ENCODE assay signal across 9 cellular contexts in the genomic region with DNA sequence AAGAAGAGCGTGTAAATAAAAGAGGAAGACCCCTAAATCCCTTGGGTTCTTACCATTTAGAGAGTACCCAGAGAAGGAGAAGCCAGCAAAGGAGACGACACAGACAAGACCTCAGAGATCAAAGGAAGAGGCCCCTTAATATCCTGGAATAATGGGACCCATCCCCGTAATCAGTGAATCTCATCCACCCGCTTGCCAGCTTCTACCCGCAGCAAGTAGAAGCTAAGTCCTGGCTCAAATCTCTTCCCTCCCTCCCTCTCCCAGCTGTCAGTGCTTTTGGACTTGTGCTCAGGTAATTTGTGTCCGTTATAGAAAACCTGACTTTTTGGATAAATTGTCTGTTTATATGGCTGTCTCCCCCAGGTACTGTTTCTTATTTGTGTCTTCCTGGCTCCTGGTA. TPM values are rescaled to one million over a fixed set of nuclear protein-coding genes. Genes with fewer than 3 reads are reported as not detected.
DNase-seq lines count a peak whose midpoint lies in the region; ATAC-seq and TF ChIP-seq lines count a peak whose summit lies in the region.
"Had no signal": no experiment of that assay in that cellular context is flagged by ENCODE, and none has a peak within 500 bp of the region (broad histone marks: within the 10 kb centered on the region; RNA-seq: fewer than 3 reads in every experiment).

No MANE protein-coding gene starts in this region.

- peak overlapping the region; percentile 91 for H3K4me3 Mint-ChIP-seq in stimulated activated naive CD8-positive, alpha-beta T cell treated with anti-CD3 and anti-CD28 coated beads, Interleukin-15, Interleukin-2, amounts not matched to agents 100 ng/mL and 50 ng/mL, for 24 hours
- peak overlapping the region in 9 of 10 donors; percentile 6 to 99 (median 92) for H3K4me3 Mint-ChIP-seq in naive thymus-derived CD8-positive, alpha-beta T cell

- H3K9me3 ChIP-seq in ascending aorta = no peaks in the 10 kb centered on the region
- H3K9me3 ChIP-seq in aorta (ENCODE audit: control insufficient read depth, low read length) = no peaks in the 10 kb centered on the region

- peak overlapping the region; percentile 96 to 100 for H3K27ac ChIP-seq in ascending aorta
- H3K27ac ChIP-seq in aorta (ENCODE audit: low read depth in 1 of 2, low read length in 2 of 2) = peak overlapping the region; percentile 32 to 59

- POLR2A ChIA-PET in naive thymus-derived CD8-positive, alpha-beta T cell (lab: Charles Lee) = interaction anchor here (1.7 kb wide), 1 partner anchor 27 kb away, joined by 3 read pairs; no protein-coding TSS in a partner anchor

- H3K27me3 Mint-ChIP-seq in stimulated activated naive CD8-positive, alpha-beta T cell treated with anti-CD3 and anti-CD28 coated beads, Interleukin-15, Interleukin-2, amounts not matched to agents 100 ng/mL and 50 ng/mL, for 24 hours = no peaks in the 10 kb centered on the region
- no peaks in the 10 kb centered on the region for H3K27me3 Mint-ChIP-seq in naive thymus-derived CD8-positive, alpha-beta T cell

- intact Hi-C loops in ascending aorta (cut with DNase I) = loop anchor here (5.0 kb wide), 5 partner anchors 100 to 1290 kb away; a partner anchor contains a TSS
- intact Hi-C loops in aorta (cut with DNase I) = loop anchor here in 1 of 2 donors (5.0 to 10.0 kb wide), 2 partner anchors 35 to 1302 kb away; a partner anchor contains a TSS

- peak overlapping the region; percentile 98 for H3K27ac Mint-ChIP-seq in stimulated activated naive CD8-positive, alpha-beta T cell treated with anti-CD3 and anti-CD28 coated beads, Interleukin-15, Interleukin-2, amounts not matched to agents 100 ng/mL and 50 ng/mL, for 24 hours
- H3K27ac Mint-ChIP-seq in naive thymus-derived CD8-positive, alpha-beta T cell = peak overlapping the region; percentile 79 to 100 (median 98)

- peak overlapping the region; percentile 80 to 93 for H3K4me3 ChIP-seq in ascending aorta
- no peak overlapping the region for H3K4me3 ChIP-seq in aorta (ENCODE audit: low read length in 2 of 2)

- H3K4me1 Mint-ChIP-seq in stimulated activated naive CD8-positive, alpha-beta T cell treated with anti-CD3 and anti-CD28 coated beads, Interleukin-15, Interleukin-2, amounts not matched to agents 100 ng/mL and 50 ng/mL, for 24 hours (ENCODE audit: low read depth) = peaks cover 81% of the 10 kb centered on the region
- peaks cover 48 to 75% (median 70%) of the 10 kb centered on the region in 4 donors for H3K4me1 Mint-ChIP-seq in naive thymus-derived CD8-positive, alpha-beta T cell

- no peak for DNase-seq in stimulated activated naive CD8-positive, alpha-beta T cell treated with anti-CD3 and anti-CD28 coated beads, Interleukin-15, Interleukin-2, amounts not matched to agents 100 U/mL and 50 U/mL, for 24 hours
- DNase-seq in ascending aorta (ENCODE audit: low spot score in 2 of 2) = peak in 1 of 2 donors; percentile 38
- DNase-seq in naive thymus-derived CD8-positive, alpha-beta T cell = no peak
- no peak for DNase-seq in aorta
- DNase-seq in SKM-1 treated with dmso at 0.1 percent for 144 hours (lab: John Stamatoyannopoulos, UW; ENCODE audit: unreplicated experiment) = no peak
- DNase-seq in activated effector memory CD4-positive, alpha-beta T cell treated with Interleukin-2 at 50 U/mL for 16 hours = no peak
- DNase-seq: stimulated activated CD4-positive, alpha-beta T cell treated with anti-CD3 and anti-CD28 coated beads, Interleukin-1b, Interleukin-23, amount 100 ng/mL, for 48 hours had no signal

- H3K4me1 ChIP-seq in ascending aorta (peaks cover 17 to 64% of the 10 kb centered on the region in 2 donors), aorta (ENCODE audit: control insufficient read depth in 1 of 2, insufficient read depth in 2 of 2, low read length in 2 of 2) (peaks cover 4 to 30% of the 10 kb centered on the region in 2 donors)

- H3K36me3 ChIP-seq in ascending aorta = no peaks in the 10 kb centered on the region
- H3K36me3 ChIP-seq in aorta (ENCODE audit: control insufficient read depth in 1 of 2, insufficient read depth in 2 of 2, low read length in 1 of 2) = no peaks in the 10 kb centered on the region

- no peak for TF ChIP-seq CTCF in ascending aorta (IDR thresholded peaks at IDR 0.05)

- 91% methylated on average over 6 of the region's 6 CpGs for WGBS in aorta, 2 donors

- no peaks in the 10 kb centered on the region for H3K27me3 ChIP-seq in ascending aorta
- no peaks in the 10 kb centered on the region for H3K27me3 ChIP-seq in aorta (ENCODE audit: control insufficient read depth in 1 of 2, insufficient read depth in 2 of 2, low read length in 1 of 2)

- H3K36me3 Mint-ChIP-seq in stimulated activated naive CD8-positive, alpha-beta T cell treated with anti-CD3 and anti-CD28 coated beads, Interleukin-15, Interleukin-2, amounts not matched to agents 100 ng/mL and 50 ng/mL, for 24 hours (ENCODE audit: low read depth) = peaks cover 52% of the 10 kb centered on the region
- H3K36me3 Mint-ChIP-seq in naive thymus-derived CD8-positive, alpha-beta T cell = peaks cover 0 to 2% (median 0%) of the 10 kb centered on the region in 3 donors

- no peak for ATAC-seq in stimulated activated naive CD8-positive, alpha-beta T cell treated with anti-CD3 and anti-CD28 coated beads, Interleukin-15, Interleukin-2, amounts not matched to agents 100 U/mL and 50 U/mL, for 24 hours
- ATAC-seq in naive thymus-derived CD8-positive, alpha-beta T cell = no peak
- ATAC-seq in aorta (ENCODE audit: low FRiP score) (no peak), GM21390 (IDR thresholded peaks at IDR 0.05; ENCODE audit: unreplicated experiment) (no peak)

- H3K9me3 Mint-ChIP-seq in stimulated activated naive CD8-positive, alpha-beta T cell treated with anti-CD3 and anti-CD28 coated beads, Interleukin-15, Interleukin-2, amounts not matched to agents 100 ng/mL and 50 ng/mL, for 24 hours = no peaks in the 10 kb centered on the region
- no peaks in the 10 kb centered on the region for H3K9me3 Mint-ChIP-seq in naive thymus-derived CD8-positive, alpha-beta T cell

RNA-seq across cellular contexts. Expression of a gene that starts 1.9 kb away (rescaled TPM):
- 3.9 TPM for total RNA-seq in ascending aorta
- 10 to 100 TPM; 22.2 to 23.7 TPM for total RNA-seq in naive thymus-derived CD8-positive, alpha-beta T cell
- 10 to 100 TPM; 34.8 to 43.6 (median 41.4) TPM for polyA plus RNA-seq in naive thymus-derived CD8-positive, alpha-beta T cell
- 10 to 100 TPM; 18.1 to 24.3 TPM for total RNA-seq in aorta
- polyA plus RNA-seq in aorta = 10 to 100 TPM; 27.3 to 44.2 TPM

RNA-seq across cellular contexts. Expression of a gene that starts 2.3 kb away (rescaled TPM):
- total RNA-seq in ascending aorta (9.8 TPM), aorta (10 to 100 TPM; 29.5 to 54.5 TPM)
- total RNA-seq in naive thymus-derived CD8-positive, alpha-beta T cell = 1 to 10 TPM; 4.2 to 6.2 TPM
- 1 to 10 TPM in 2 of 3 donors, under 1 TPM in 1; 0.47 to 1.1 (median 1.1) TPM for polyA plus RNA-seq in naive thymus-derived CD8-positive, alpha-beta T cell
- 1 to 10 TPM; 3.9 to 4.1 TPM for polyA plus RNA-seq in aorta

Comparison
In these comparisons a context has a peak if more than half of its experiments do, and no peak if none do; other contexts are left out.
1. H3K4me3 ChIP-seq: peak in ascending aorta (2 of 2); none in aorta (0 of 2).